In the genomic region with DNA sequence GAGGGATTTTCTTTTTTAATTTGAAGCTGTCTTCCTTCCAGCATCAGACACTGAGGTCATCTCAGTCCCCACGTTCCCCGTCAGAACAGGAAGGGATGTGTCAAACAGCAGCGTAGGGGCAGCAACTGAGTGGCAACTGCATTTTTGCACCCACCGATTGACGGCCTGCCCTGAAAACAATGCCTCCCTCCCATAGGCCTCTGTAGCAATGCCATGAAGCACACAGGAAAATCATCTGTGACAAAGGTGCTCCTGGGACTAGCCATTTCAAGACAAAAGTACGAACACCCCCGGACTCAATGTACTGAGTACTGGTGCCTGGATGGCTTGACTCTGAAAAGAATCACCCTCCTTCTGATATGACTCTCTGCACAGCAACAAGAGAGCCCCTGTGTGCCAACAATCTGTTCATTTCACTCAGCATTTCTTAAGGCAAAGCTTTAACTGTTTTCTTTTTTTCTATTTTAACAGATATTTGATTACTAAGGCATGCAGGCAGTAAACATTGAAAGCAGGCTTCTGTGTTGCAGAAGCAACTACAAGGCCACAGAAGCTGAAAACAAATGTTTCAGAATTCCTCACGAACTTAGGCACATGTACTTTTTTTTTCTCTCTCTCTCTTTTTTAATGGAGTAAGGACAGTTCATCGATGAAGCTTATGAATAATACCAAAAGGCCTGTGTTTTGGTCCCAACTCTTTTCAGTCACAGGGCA, we compare ENCODE assay signal across 27 cellular contexts. TPM values are rescaled to one million over a fixed set of nuclear protein-coding genes. Genes with fewer than 3 reads are reported as not detected.
DNase-seq lines count a peak whose midpoint lies in the region; ATAC-seq and TF ChIP-seq lines count a peak whose summit lies in the region.
"Had no signal": no experiment of that assay in that cellular context is flagged by ENCODE, and none has a peak within 500 bp of the region (broad histone marks: within the 10 kb centered on the region; RNA-seq: fewer than 3 reads in every experiment).

No MANE protein-coding gene starts in this region.

- H3K27me3 ChIP-seq in right atrium auricular region, result no peaks in the 10 kb centered on the region
- H3K27me3 ChIP-seq: neural progenitor cell, right lobe of liver had no signal

- in situ Hi-C loops in GM13976 (cut with MboI; ENCODE audit: low sequenced_read_pairs, unreplicated experiment), result no loop called here

- CTCF ChIA-PET in HEK293 (lab: Yijun Ruan, JAX), result interaction anchor here (0.7 to 1.7 kb wide), 2 partner anchors 74 to 88 kb away, joined by 3 to 5 read pairs; no protein-coding TSS in a partner anchor
- CTCF ChIA-PET in activated CD4-positive, alpha-beta memory T cell treated with anti-CD3 and anti-CD28 coated beads for 36 hours (lab: Charles Lee), result no interaction called here

- peaks cover 4 to 13% (median 9%) of the 10 kb centered on the region in 3 donors for H3K27me3 Mint-ChIP-seq in CD14-positive monocyte (ENCODE audit: low read depth in 3 of 3)
- H3K27me3 Mint-ChIP-seq in activated CD4-positive, alpha-beta memory T cell treated with anti-CD3 and anti-CD28 coated beads for 36 hours, result no peaks in the 10 kb centered on the region
- H3K27me3 Mint-ChIP-seq: activated CD4-positive, alpha-beta T cell treated with anti-CD3 and anti-CD28 coated beads, Interleukin-2, amount 10 ng/mL, durations not matched to agents 24 days and 14 days had no signal

- DNase-seq in CD14-positive monocyte (ENCODE audit: low spot score) (no peak), dermis blood vessel endothelial cell (peak; percentile 8), right atrium auricular region (ENCODE audit: low spot score) (no peak), NCI-H128 (lab: John Stamatoyannopoulos, UW; ENCODE audit: unreplicated experiment) (no peak), GM13976 (ENCODE audit: low spot score) (no peak)
- no peak for DNase-seq in activated CD4-positive, alpha-beta memory T cell treated with anti-CD3 and anti-CD28 coated beads for 36 hours
- DNase-seq: activated CD4-positive, alpha-beta T cell treated with anti-CD3 and anti-CD28 coated beads, Interleukin-2, amount 10 ng/mL, durations not matched to agents 24 days and 14 days; activated naive CD4-positive, alpha-beta T cell treated with anti-CD3 and anti-CD28 coated beads for 36 hours; CD4-positive, CD25-positive, alpha-beta regulatory T cell; cortex of kidney; endodermal cell; KG1; lower lobe of right lung; MM.1S; NCI-H1436; NCI-H2081 treated with DMSO at 0.1 percent for 48 hours; NCI-H345; NCI-H748 treated with DMSO at 0.1 percent for 48 hours; right lobe of liver; SK-N-SH; stimulated activated CD4-positive, alpha-beta T cell treated with anti-CD3 and anti-CD28 coated beads, Interleukin-4, amount 100 ng/mL, for 24 hours; stimulated activated naive B cell treated with anti-CD40 and anti-IgM and Interleukin-4, amounts not matched to agents 10 μg/mL and 1 μg/mL and 100 μg/mL, for 72 hours; T-helper 9 cell had no signal

- H3K9me3 ChIP-seq in HEK293 (ENCODE audit: control insufficient read depth, insufficient read depth, low read depth, low read length), result no peaks in the 10 kb centered on the region
- H3K9me3 ChIP-seq in right atrium auricular region, result no peaks in the 10 kb centered on the region
- H3K9me3 ChIP-seq: lower lobe of right lung, right lobe of liver, SK-N-SH had no signal

- H3K9me3 Mint-ChIP-seq in CD14-positive monocyte, result peaks cover 0 to 9% (median 2%) of the 10 kb centered on the region in 7 donors
- H3K9me3 Mint-ChIP-seq in activated CD4-positive, alpha-beta memory T cell treated with anti-CD3 and anti-CD28 coated beads for 36 hours, result no peaks in the 10 kb centered on the region
- H3K9me3 Mint-ChIP-seq: activated naive CD4-positive, alpha-beta T cell treated with anti-CD3 and anti-CD28 coated beads for 36 hours; CD4-positive, CD25-positive, alpha-beta regulatory T cell; endodermal cell; neural progenitor cell had no signal

- H3K4me3 ChIP-seq in HEK293 (ENCODE audit: low read depth, low read length) (no peak overlapping the region), right atrium auricular region (no peak overlapping the region)
- H3K4me3 ChIP-seq: lower lobe of right lung, neural progenitor cell, right lobe of liver had no signal

- H3K27ac ChIP-seq in HEK293 (ENCODE audit: extremely low read depth, low read depth, low read length) (no peak overlapping the region), right atrium auricular region (peak overlapping the region; percentile 7 to 50)
- H3K27ac ChIP-seq: lower lobe of right lung, neural progenitor cell, right lobe of liver, VCaP had no signal

- ATAC-seq in HG03469 (IDR thresholded peaks at IDR 0.05; ENCODE audit: unreplicated experiment), result no peak
- ATAC-seq: lower lobe of right lung; right lobe of liver; stimulated activated naive B cell treated with anti-CD40 and anti-IgM and Interleukin-4, amounts not matched to agents 10 μg/mL and 1 μg/mL and 100 μg/mL, for 72 hours had no signal

- H3K27ac Mint-ChIP-seq in CD14-positive monocyte, result peak overlapping the region in 6 of 7 donors; percentile 23 to 100 (median 100)
- H3K27ac Mint-ChIP-seq in activated CD4-positive, alpha-beta memory T cell treated with anti-CD3 and anti-CD28 coated beads for 36 hours, result no peak overlapping the region
- H3K27ac Mint-ChIP-seq: activated CD4-positive, alpha-beta T cell treated with anti-CD3 and anti-CD28 coated beads, Interleukin-2, amount 10 ng/mL, durations not matched to agents 24 days and 14 days; activated naive CD4-positive, alpha-beta T cell treated with anti-CD3 and anti-CD28 coated beads for 36 hours; endodermal cell; neural progenitor cell had no signal

- H3K4me1 ChIP-seq in HEK293 (ENCODE audit: control insufficient read depth, insufficient read depth, low read length) (no peaks in the 10 kb centered on the region), right atrium auricular region (peaks cover 0 to 12% of the 10 kb centered on the region in 2 donors)
- H3K4me1 ChIP-seq: neural progenitor cell, right lobe of liver had no signal

- peaks cover 3 to 5% of the 10 kb centered on the region in 2 donors for H3K36me3 Mint-ChIP-seq in CD14-positive monocyte
- peaks cover 5% of the 10 kb centered on the region for H3K36me3 Mint-ChIP-seq in activated CD4-positive, alpha-beta memory T cell treated with anti-CD3 and anti-CD28 coated beads for 36 hours
- H3K36me3 Mint-ChIP-seq: CD4-positive, CD25-positive, alpha-beta regulatory T cell; neural progenitor cell had no signal

- intact Hi-C loops in CD14-positive monocyte (cut with micrococcal nuclease), result no loop called here
- intact Hi-C loops in activated CD4-positive, alpha-beta memory T cell treated with anti-CD3 and anti-CD28 coated beads for 36 hours (cut with micrococcal nuclease), result loop anchor here (2.0 to 10.0 kb wide), 3 partner anchors 161 to 711 kb away; a partner anchor contains a TSS

- peaks cover 34% of the 10 kb centered on the region for H3K4me1 Mint-ChIP-seq in CD14-positive monocyte
- peaks cover 29% of the 10 kb centered on the region for H3K4me1 Mint-ChIP-seq in activated CD4-positive, alpha-beta memory T cell treated with anti-CD3 and anti-CD28 coated beads for 36 hours (ENCODE audit: low read depth)
- H3K4me1 Mint-ChIP-seq: endodermal cell had no signal

- POLR2A ChIA-PET in HEK293 (lab: Yijun Ruan, JAX), result no interaction called here
- POLR2A ChIA-PET in activated CD4-positive, alpha-beta memory T cell treated with anti-CD3 and anti-CD28 coated beads for 36 hours (lab: Charles Lee), result no interaction called here

- TF ChIP-seq CTCF in CD14-positive monocyte (IDR thresholded peaks at IDR 0.05) (no peak), HEK293 (tag by site-specific recombination; IDR thresholded peaks at IDR 0.05) (no peak), right atrium auricular region (IDR thresholded peaks at IDR 0.05) (no peak), GM13976 (IDR thresholded peaks at IDR 0.05; ENCODE audit: borderline replicate concordance, control extremely low read depth, extremely low read depth, insufficient read depth, missing control alignments) (no peak)

- H3K36me3 ChIP-seq in HEK293 (ENCODE audit: control insufficient read depth in 2 of 2, insufficient read depth in 1 of 2, low read length in 2 of 2) (no peaks in the 10 kb centered on the region), right atrium auricular region (no peaks in the 10 kb centered on the region)
- H3K36me3 ChIP-seq: lower lobe of right lung, neural progenitor cell, right lobe of liver had no signal

- peak overlapping the region in 1 of 2 donors; percentile 16 for H3K4me3 Mint-ChIP-seq in CD14-positive monocyte
- no peak overlapping the region for H3K4me3 Mint-ChIP-seq in activated CD4-positive, alpha-beta memory T cell treated with anti-CD3 and anti-CD28 coated beads for 36 hours
- H3K4me3 Mint-ChIP-seq: activated CD4-positive, alpha-beta T cell treated with anti-CD3 and anti-CD28 coated beads, Interleukin-2, amount 10 ng/mL, durations not matched to agents 24 days and 14 days; activated naive CD4-positive, alpha-beta T cell treated with anti-CD3 and anti-CD28 coated beads for 36 hours; CD4-positive, CD25-positive, alpha-beta regulatory T cell; endodermal cell; neural progenitor cell; stimulated activated naive B cell treated with anti-CD40 and anti-IgM and Interleukin-4, amounts not matched to agents 10 μg/mL and 1 μg/mL and 100 μg/mL, for 72 hours had no signal

TF ChIP-seq in HEK293, 187 proteins besides CTCF, POLR2A, EP300 and RAD21 (continues in another document):
- TF ChIP-seq, protein P1, sequence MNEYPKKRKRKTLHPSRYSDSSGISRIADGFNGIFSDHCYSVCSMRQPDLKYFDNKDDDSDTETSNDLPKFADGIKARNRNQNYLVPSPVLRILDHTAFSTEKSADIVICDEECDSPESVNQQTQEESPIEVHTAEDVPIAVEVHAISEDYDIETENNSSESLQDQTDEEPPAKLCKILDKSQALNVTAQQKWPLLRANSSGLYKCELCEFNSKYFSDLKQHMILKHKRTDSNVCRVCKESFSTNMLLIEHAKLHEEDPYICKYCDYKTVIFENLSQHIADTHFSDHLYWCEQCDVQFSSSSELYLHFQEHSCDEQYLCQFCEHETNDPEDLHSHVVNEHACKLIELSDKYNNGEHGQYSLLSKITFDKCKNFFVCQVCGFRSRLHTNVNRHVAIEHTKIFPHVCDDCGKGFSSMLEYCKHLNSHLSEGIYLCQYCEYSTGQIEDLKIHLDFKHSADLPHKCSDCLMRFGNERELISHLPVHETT (tag by site-specific recombination; IDR thresholded peaks at IDR 0.05), result no peak
- TF ChIP-seq ZNF791 (tag by site-specific recombination; IDR thresholded peaks at IDR 0.05), result no peak

RNA-seq across cellular contexts. Expression of a gene that starts 36.9 kb away (rescaled TPM):
- not detected for polyA plus RNA-seq in CD14-positive monocyte
- 0.17 TPM in 1 of 2 replicates, not detected in the other for total RNA-seq in dermis blood vessel endothelial cell
- 10 to 100 TPM; 40.4 to 56.7 TPM for total RNA-seq in right atrium auricular region
- total RNA-seq in activated CD4-positive, alpha-beta memory T cell treated with anti-CD3 and anti-CD28 coated beads for 36 hours, result under 1 TPM; 0.36 to 0.83 TPM
- polyA plus RNA-seq: CD4-positive, CD25-positive, alpha-beta regulatory T cell had no signal

Comparison
In these comparisons a context has a peak if more than half of its experiments do, and no peak if none do; other contexts are left out.
1. RNA of a gene that starts 36.9 kb away (total RNA-seq): 40.4 to 56.7 TPM in right atrium auricular region; 0.36 to 0.83 TPM in activated CD4-positive, alpha-beta memory T cell treated with anti-CD3 and anti-CD28 coated beads for 36 hours and 0.17 TPM in dermis blood vessel endothelial cell; every median in the first group is over 10 times any median in the second.